In the genomic region with DNA sequence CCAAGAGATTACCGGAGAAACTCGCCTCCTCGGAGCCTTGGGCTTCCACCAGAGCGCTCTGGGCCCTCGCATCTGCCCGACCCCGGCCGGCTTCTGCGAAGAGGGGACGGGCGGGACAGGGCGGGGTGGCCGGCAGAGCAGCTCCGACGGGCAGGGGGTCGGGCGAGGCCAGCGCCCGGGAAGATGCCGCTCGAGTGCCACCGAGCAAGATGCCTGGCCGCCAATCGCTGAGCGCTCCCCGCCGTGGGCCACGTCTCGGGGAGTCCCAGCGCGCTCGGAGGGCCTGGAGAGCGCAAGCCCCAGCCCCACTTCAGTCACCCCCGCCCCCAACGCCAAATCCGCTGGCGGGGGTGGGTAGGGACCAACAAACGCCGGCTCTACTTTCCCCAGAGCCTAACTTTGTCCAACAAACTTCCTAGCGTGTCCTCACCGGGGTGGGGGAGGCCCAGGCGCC, we compare ENCODE assay signal across 8 cellular contexts. TPM values are rescaled to one million over a fixed set of nuclear protein-coding genes. Genes with fewer than 3 reads are reported as not detected.
DNase-seq lines count a peak whose midpoint lies in the region; ATAC-seq and TF ChIP-seq lines count a peak whose summit lies in the region.

No MANE protein-coding gene starts in this region.

- CTCF ChIA-PET in CD8-positive, alpha-beta T cell (lab: Charles Lee) = no interaction called here

- H3K36me3 Mint-ChIP-seq in CD8-positive, alpha-beta T cell = no peaks in the 10 kb centered on the region

- POLR2A ChIA-PET in CD8-positive, alpha-beta T cell (lab: Charles Lee) = no interaction called here

- no peak overlapping the region for H3K4me3 ChIP-seq in CD8-positive, alpha-beta T cell (ENCODE audit: low read depth, low read length)
- H3K4me3 ChIP-seq in HUES6 (ENCODE audit: low read depth, low read length) (peak overlapping the region; percentile 69), breast epithelium (peak overlapping the region; percentile 80 to 95 (median 86)), right lobe of liver (peak overlapping the region; percentile 62 to 69 (median 64)), thoracic aorta (peak overlapping the region; percentile 89)

- no peaks in the 10 kb centered on the region for H3K9me3 Mint-ChIP-seq in CD8-positive, alpha-beta T cell

- no peaks in the 10 kb centered on the region for H3K36me3 ChIP-seq in CD8-positive, alpha-beta T cell (ENCODE audit: insufficient read depth, low read length)
- H3K36me3 ChIP-seq in HUES6 (ENCODE audit: control insufficient read depth, insufficient read depth, low read length) (peaks cover 9% of the 10 kb centered on the region; the same call in 1 of the 2 replicates), breast epithelium (no peaks in the 10 kb centered on the region), right lobe of liver (no peaks in the 10 kb centered on the region), thoracic aorta (no peaks in the 10 kb centered on the region)

- no peak overlapping the region for H3K27ac Mint-ChIP-seq in CD8-positive, alpha-beta T cell

- H3K9ac ChIP-seq in HUES6 (ENCODE audit: low read length) = peak overlapping the region; percentile 68

- peaks cover 52% of the 10 kb centered on the region for H3K27me3 Mint-ChIP-seq in CD8-positive, alpha-beta T cell (ENCODE audit: low read depth)

- intact Hi-C loops in CD8-positive, alpha-beta T cell (cut with DNase I, micrococcal nuclease) = no loop called here
- intact Hi-C loops in breast epithelium (cut with DNase I; ENCODE audit: low total_unique reads) (no loop called here), right lobe of liver (cut with DNase I) (no loop called here)

- peak overlapping the region; percentile 71 for H3K4me3 Mint-ChIP-seq in CD8-positive, alpha-beta T cell

- DNase-seq in CD8-positive, alpha-beta T cell = no peak
- no peak for DNase-seq in breast epithelium (ENCODE audit: low spot score in 2 of 2)
- peak in 1 of 3 donors; percentile 37 for DNase-seq in right lobe of liver
- no peak for DNase-seq in thoracic aorta (ENCODE audit: low spot score)
- no peak for DNase-seq in NCI-H1417 (lab: John Stamatoyannopoulos, UW)
- no peak for DNase-seq in NCI-H187 (lab: John Stamatoyannopoulos, UW)

- H3K9me3 ChIP-seq in CD8-positive, alpha-beta T cell (ENCODE audit: low read length) = no peaks in the 10 kb centered on the region
- no peaks in the 10 kb centered on the region for H3K9me3 ChIP-seq in HUES6 (ENCODE audit: control insufficient read depth, insufficient read depth, low read depth, low read length)
- H3K9me3 ChIP-seq in breast epithelium = no peaks in the 10 kb centered on the region
- no peaks in the 10 kb centered on the region for H3K9me3 ChIP-seq in right lobe of liver
- H3K9me3 ChIP-seq in thoracic aorta = no peaks in the 10 kb centered on the region

- TF ChIP-seq POLR2A in breast epithelium (IDR thresholded peaks at IDR 0.05) (no peak), right lobe of liver (IDR thresholded peaks at IDR 0.05) (no peak)

- WGBS in right lobe of liver (ENCODE audit: insufficient coverage, low coverage, low lambda C conversion rate, missing lambda C conversion rate) = under 1% methylated on average over 20 of the region's 42 CpGs

- peaks cover 10% of the 10 kb centered on the region for H3K4me1 Mint-ChIP-seq in CD8-positive, alpha-beta T cell (ENCODE audit: low read depth)

- H3K27me3 ChIP-seq in CD8-positive, alpha-beta T cell (ENCODE audit: insufficient read depth, low read length) = peaks cover 7% of the 10 kb centered on the region
- H3K27me3 ChIP-seq in HUES6 (ENCODE audit: control insufficient read depth, insufficient read depth, low read length) (peaks cover 9% of the 10 kb centered on the region; the same call in 1 of the 2 replicates), breast epithelium (no peaks in the 10 kb centered on the region), right lobe of liver (no peaks in the 10 kb centered on the region), thoracic aorta (replicated peaks; ENCODE audit: insufficient read depth) (no peaks in the 10 kb centered on the region)

- no peak for ATAC-seq in CD8-positive, alpha-beta T cell
- ATAC-seq in GM21381 (IDR thresholded peaks at IDR 0.05; ENCODE audit: unreplicated experiment) (peak; percentile 26), right lobe of liver (peak; percentile 24 to 32 (median 28)), thoracic aorta (ENCODE audit: insufficient number of reproducible peaks, low FRiP score, low read depth) (peak; percentile 5)

- no peak overlapping the region for H3K27ac ChIP-seq in CD8-positive, alpha-beta T cell (ENCODE audit: low read depth, low read length)
- H3K27ac ChIP-seq in HUES6 (ENCODE audit: low read depth, low read length) = peak overlapping the region; percentile 84; the same call in 1 of the 2 replicates
- peak overlapping the region; percentile 95 to 96 for H3K27ac ChIP-seq in breast epithelium
- peak overlapping the region; percentile 24 to 61 (median 52) for H3K27ac ChIP-seq in right lobe of liver
- peak overlapping the region; percentile 83 to 92 for H3K27ac ChIP-seq in thoracic aorta

- H3K4me1 ChIP-seq in CD8-positive, alpha-beta T cell (ENCODE audit: insufficient read depth, low read length) = no peaks in the 10 kb centered on the region
- H3K4me1 ChIP-seq in HUES6 (ENCODE audit: control insufficient read depth, insufficient read depth, low read length) = peaks cover 42% of the 10 kb centered on the region
- H3K4me1 ChIP-seq in breast epithelium = no peaks in the 10 kb centered on the region
- H3K4me1 ChIP-seq in right lobe of liver = peaks cover 0 to 11% (median 0%) of the 10 kb centered on the region in 4 donors
- peaks cover 9 to 24% of the 10 kb centered on the region in 2 donors for H3K4me1 ChIP-seq in thoracic aorta (ENCODE audit: control insufficient read depth in 1 of 2, low read depth in 2 of 2)

- no peak for TF ChIP-seq CTCF in CD8-positive, alpha-beta T cell (IDR thresholded peaks at IDR 0.05)
- TF ChIP-seq CTCF in breast epithelium (IDR thresholded peaks at IDR 0.05) (no peak), right lobe of liver (IDR thresholded peaks at IDR 0.05) (no peak), thoracic aorta (IDR thresholded peaks at IDR 0.05) (no peak)

RNA-seq across cellular contexts. Expression of gene BCAR3, which starts 0.5 kb away (rescaled TPM):
- total RNA-seq in CD8-positive, alpha-beta T cell = under 1 TPM; 0.54 to 0.81 TPM
- 10 to 100 TPM; 26.7 to 42.7 (median 30.2) TPM for total RNA-seq in breast epithelium
- 10 to 100 TPM in 3 of 6 experiments, 1 to 10 TPM in 3; 7.6 to 19.8 (median 12.9) TPM for total RNA-seq in right lobe of liver
- total RNA-seq in thoracic aorta = 10 to 100 TPM; 26.7 to 36.3 TPM

Comparison
In these comparisons a context has a peak if more than half of its experiments do, and no peak if none do; other contexts are left out.
1. RNA of gene BCAR3, which starts 0.5 kb away (total RNA-seq): 26.7 to 36.3 TPM in thoracic aorta, 26.7 to 42.7 TPM in breast epithelium and 7.6 to 19.8 TPM in right lobe of liver; 0.54 to 0.81 TPM in CD8-positive, alpha-beta T cell; every median in the first group is over 4 times any median in the second.